Comparison of ENCODE assay signal across 21 cellular contexts in the genomic region with DNA sequence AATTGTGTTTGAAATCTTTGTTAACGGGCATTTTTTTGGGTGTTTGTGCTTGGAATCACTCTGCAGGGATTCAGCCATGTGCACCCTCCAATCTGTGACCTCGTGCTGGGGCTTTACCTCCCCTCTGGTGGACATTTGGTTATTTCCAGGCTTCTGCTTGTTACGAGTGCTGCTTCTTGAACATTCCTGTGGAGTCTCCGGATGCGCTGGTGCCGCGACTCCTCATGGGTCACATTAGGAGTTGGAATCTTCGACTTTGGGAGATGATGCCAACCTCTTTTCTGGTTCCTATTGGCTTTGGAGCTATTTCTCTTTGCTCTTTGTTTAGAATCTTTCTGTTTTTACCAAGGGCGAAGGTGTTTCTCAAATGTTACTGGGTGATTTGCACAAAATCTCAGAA. TPM values are rescaled to one million over a fixed set of nuclear protein-coding genes. Genes with fewer than 3 reads are reported as not detected.
DNase-seq lines count a peak whose midpoint lies in the region; ATAC-seq, FAIRE-seq and TF ChIP-seq lines count a peak whose summit lies in the region.
"Had no signal": no experiment of that assay in that cellular context is flagged by ENCODE, and none has a peak within 500 bp of the region (broad histone marks: within the 10 kb centered on the region; RNA-seq: fewer than 3 reads in every experiment).

No MANE protein-coding gene starts in this region.

- FAIRE-seq in HepG2 (lab: Jason Lieb, UNC), result no peak

- H3K27ac ChIP-seq in HepG2 (ENCODE audit: extremely low read length, insufficient read depth, low read length) (no peak overlapping the region), right lobe of liver (no peak overlapping the region), temporal lobe (ENCODE audit: low read depth, low read length) (peak overlapping the region; percentile 99), gastrocnemius medialis (no peak overlapping the region)
- H3K27ac ChIP-seq: 22Rv1, GM23248, KMS-11, PC-9, RWPE1 had no signal

- peak overlapping the region; percentile 58 for H3K4me3 Mint-ChIP-seq in glutamatergic neuron (ENCODE audit: unreplicated experiment)
- peak overlapping the region; percentile 35 for H3K4me3 Mint-ChIP-seq in neural crest cell
- H3K4me3 Mint-ChIP-seq: CD4-positive, alpha-beta T cell had no signal

- H2AFZ ChIP-seq in HepG2 (ENCODE audit: low read length), result no peak overlapping the region
- H2AFZ ChIP-seq: GM23248, PC-9 had no signal

- no peak for TF ChIP-seq RAD21 in HepG2 (CRISPR knock-in tag; IDR thresholded peaks at IDR 0.05)

- no peak for TF ChIP-seq CTCF in HepG2 (CRISPR knock-in tag; IDR thresholded peaks at IDR 0.05)
- TF ChIP-seq CTCF in right lobe of liver (IDR thresholded peaks at IDR 0.05), result no peak
- TF ChIP-seq CTCF in glutamatergic neuron (IDR thresholded peaks at IDR 0.05; ENCODE audit: partially characterized antibody, unreplicated experiment), result no peak
- no peak for TF ChIP-seq CTCF in neural crest cell (conservative IDR thresholded peaks at IDR 0.05)
- no peak for TF ChIP-seq CTCF in gastrocnemius medialis (IDR thresholded peaks at IDR 0.05 in 4 of 5, conservative IDR thresholded peaks at IDR 0.05 in 1 of 5)

- H3K79me2 ChIP-seq in HepG2 (ENCODE audit: insufficient read depth, low read length), result no peaks in the 10 kb centered on the region

- in situ Hi-C loops in HepG2 (cut with HindIII; ENCODE audit: extremely low pct_ligation_motif_present, low pct_unique_long_range_greater_than_20kb) (no loop called here), gastrocnemius medialis (cut with MboI; ENCODE audit: low sequenced_read_pairs in 4 of 4) (no loop called here)

- H3K9ac ChIP-seq in HepG2 (ENCODE audit: insufficient read depth, low read depth, low read length), result no peak overlapping the region
- H3K9ac ChIP-seq: GM23248, KMS-11 had no signal

- peak overlapping the region; percentile 45; the same call in 1 of the 2 replicates for H3K4me2 ChIP-seq in HepG2 (ENCODE audit: low read depth, low read length)
- H3K4me2 ChIP-seq: KMS-11, PC-9 had no signal

- ATAC-seq in HepG2 (no peak), right lobe of liver (no peak), HG03175 (IDR thresholded peaks at IDR 0.05; ENCODE audit: unreplicated experiment) (no peak), gastrocnemius medialis (no peak)

- no peak for TF ChIP-seq EP300 in HepG2 (IDR thresholded peaks at IDR 0.05; ENCODE audit: low read depth in 2 of 2, low read length in 2 of 2)
- TF ChIP-seq EP300 in HepG2 (CRISPR knock-in tag; IDR thresholded peaks at IDR 0.05; ENCODE audit: borderline replicate concordance), result no peak

- H4K20me1 ChIP-seq in HepG2 (ENCODE audit: insufficient read depth, low read length), result no peaks in the 10 kb centered on the region; the same call in 1 of the 2 replicates

- H3K27me3 Mint-ChIP-seq in glutamatergic neuron (ENCODE audit: unreplicated experiment) (peaks cover 24% of the 10 kb centered on the region), neural crest cell (ENCODE audit: low read depth) (peaks cover 64% of the 10 kb centered on the region)

- no peak for TF ChIP-seq POLR2A in HepG2 (IDR thresholded peaks at IDR 0.05; ENCODE audit: insufficient read depth in 1 of 2, low read depth in 2 of 2, low read length in 2 of 2)
- no peak for TF ChIP-seq POLR2A in right lobe of liver (IDR thresholded peaks at IDR 0.05)
- TF ChIP-seq POLR2A in gastrocnemius medialis (IDR thresholded peaks at IDR 0.05), result no peak

- no peaks in the 10 kb centered on the region for H3K36me3 Mint-ChIP-seq in glutamatergic neuron (ENCODE audit: unreplicated experiment)
- no peaks in the 10 kb centered on the region for H3K36me3 Mint-ChIP-seq in neural crest cell (ENCODE audit: low read depth)

- H3K27me3 ChIP-seq in HepG2 (ENCODE audit: control insufficient read depth in 1 of 2, insufficient read depth in 2 of 2, low read length in 2 of 2) (peaks cover 2 to 45% of the 10 kb centered on the region in 2 experiments), right lobe of liver (no peaks in the 10 kb centered on the region), gastrocnemius medialis (peaks cover 7 to 14% (median 8%) of the 10 kb centered on the region in 3 donors)
- H3K27me3 ChIP-seq: BE2C had no signal

- WGBS in HepG2 (ENCODE audit: low lambda C conversion rate), result 39% methylated on average over 9 of the region's 9 CpGs
- 50% methylated on average over 9 of the region's 9 CpGs for WGBS in right lobe of liver (ENCODE audit: insufficient coverage, low coverage, low lambda C conversion rate, missing lambda C conversion rate)

- intact Hi-C loops in HepG2 (cut with micrococcal nuclease; ENCODE audit: unreplicated experiment), result no loop called here
- intact Hi-C loops in right lobe of liver (cut with DNase I), result no loop called here
- intact Hi-C loops in gastrocnemius medialis (cut with DNase I; ENCODE audit: low total_unique reads), result no loop called here

- H3K36me3 ChIP-seq in HepG2 (replicated peaks in 1 of 2; ENCODE audit: control insufficient read depth in 1 of 2, insufficient read depth in 2 of 2, low read length in 2 of 2) (no peaks in the 10 kb centered on the region), right lobe of liver (no peaks in the 10 kb centered on the region), gastrocnemius medialis (no peaks in the 10 kb centered on the region)
- H3K36me3 ChIP-seq: BE2C had no signal

- peaks cover 16% of the 10 kb centered on the region for H3K9me3 Mint-ChIP-seq in glutamatergic neuron (ENCODE audit: unreplicated experiment)
- H3K9me3 Mint-ChIP-seq in neural crest cell, result peaks cover 4% of the 10 kb centered on the region
- H3K9me3 Mint-ChIP-seq: CD4-positive, alpha-beta T cell had no signal

- POLR2A ChIA-PET in HepG2 (lab: Yijun Ruan, JAX), result no interaction called here

- no TSS peak for BruUV-seq in HepG2 (replicated peaks; lab: Mats Ljungman, UMichigan)

- H3K4me1 Mint-ChIP-seq in glutamatergic neuron (ENCODE audit: low read depth, unreplicated experiment) (peaks cover 27% of the 10 kb centered on the region), neural crest cell (peaks cover 26% of the 10 kb centered on the region)

- CTCF ChIA-PET in HepG2 (lab: Yijun Ruan, JAX; ENCODE audit: low intra/inter-chr PET ratio, low total read pairs), result no interaction called here

- H3K4me3 ChIP-seq in HepG2 (replicated peaks in 1 of 3; ENCODE audit: insufficient read depth in 1 of 3, low read depth in 2 of 3, low read length in 3 of 3), result no peak overlapping the region
- no peak overlapping the region for H3K4me3 ChIP-seq in right lobe of liver
- no peak overlapping the region for H3K4me3 ChIP-seq in gastrocnemius medialis
- H3K4me3 ChIP-seq: GM23248, PC-9 had no signal

- H3K27ac Mint-ChIP-seq in glutamatergic neuron (ENCODE audit: unreplicated experiment) (peak overlapping the region; percentile 70), neural crest cell (ENCODE audit: unreplicated experiment) (no peak overlapping the region)
- H3K27ac Mint-ChIP-seq: CD4-positive, alpha-beta T cell had no signal

- H3K9me3 ChIP-seq in HepG2 (ENCODE audit: low read length) (no peaks in the 10 kb centered on the region), right lobe of liver (no peaks in the 10 kb centered on the region), gastrocnemius medialis (no peaks in the 10 kb centered on the region)
- H3K9me3 ChIP-seq: BE2C had no signal

- H3K4me1 ChIP-seq in HepG2 (ENCODE audit: insufficient read depth, low read length) (peaks cover 46% of the 10 kb centered on the region), right lobe of liver (no peaks in the 10 kb centered on the region), gastrocnemius medialis (no peaks in the 10 kb centered on the region)
- H3K4me1 ChIP-seq: BE2C, Caco-2 had no signal

- DNase-seq in HepG2 (ENCODE audit: low spot score) (no peak), right lobe of liver (no peak), glutamatergic neuron (peak; percentile 9), neural crest cell (ENCODE audit: low read depth, low spot score) (no peak), NAMALWA (ENCODE audit: low spot score) (no peak), gastrocnemius medialis (no peak)
- DNase-seq: Caco-2; CD4-positive, alpha-beta T cell; GDM1; GM23248; HCEC 1CT; MV-4-11; NCI-H524 treated with DMSO at 0.1 percent for 48 hours; PC-9; SIG-M5 had no signal

TF ChIP-seq in HepG2, 621 proteins besides CTCF, POLR2A, EP300 and RAD21 (continues in another document):
- TF ChIP-seq ZNF7 (CRISPR knock-in tag; IDR thresholded peaks at IDR 0.05), result no peak
- no peak for TF ChIP-seq SKI (IDR thresholded peaks at IDR 0.05; ENCODE audit: partially characterized antibody)
- TF ChIP-seq HNRNPH1 (optimal IDR thresholded peaks at IDR 0.05; ENCODE audit: low read depth, low read length), result no peak
- no peak for TF ChIP-seq ZSCAN12 (CRISPR knock-in tag; IDR thresholded peaks at IDR 0.05)

RNA-seq across cellular contexts. Expression of a gene that starts 10.1 kb away (rescaled TPM):
- total RNA-seq in HepG2 (2016; rRNA removed; fragmentation: Illumina TruSeq; extraction: Trizol) (0.38 and 0.84 TPM in 2 replicates), right lobe of liver (under 1 TPM in 3 of 6 experiments, not detected in 3; 0.24 to 0.31 (median 0.25) TPM), glutamatergic neuron (ENCODE audit: unreplicated experiment) (402 TPM), neural crest cell (145 and 155 TPM in 2 replicates), temporal lobe (39.3 TPM), gastrocnemius medialis (1 to 10 TPM in 1 of 4 donors, under 1 TPM in 3; 0.29 to 1.3 (median 0.46) TPM)
- 0.30 and 0.53 TPM in 2 replicates for total RNA-seq in HepG2 (2016; cell fraction: cytosol; rRNA removed; fragmentation: Illumina TruSeq; extraction: Trizol; ENCODE audit: low read depth)
- 0.28 and 0.67 TPM in 2 replicates for total RNA-seq in HepG2 (2016; cell fraction: insoluble cytoplasmic fraction; rRNA removed; fragmentation: Illumina TruSeq; extraction: Trizol)
- total RNA-seq in HepG2 (2016; cell fraction: membrane; rRNA removed; fragmentation: Illumina TruSeq; extraction: Trizol), result 0.65 and 0.72 TPM in 2 replicates
- total RNA-seq in HepG2 (2016; cell fraction: nucleus; rRNA removed; fragmentation: Illumina TruSeq; extraction: Trizol), result 0.25 and 0.85 TPM in 2 replicates
- polyA plus RNA-seq in HepG2 (2011; rRNA removed), result 1.2 and 2.1 TPM in 2 replicates
- polyA plus RNA-seq in HepG2 (2011; cell fraction: cytosol; rRNA removed), result 0.87 and 0.98 TPM in 2 replicates
- 6.5 and 9.7 TPM in 2 replicates for polyA plus RNA-seq in HepG2 (2011; cell fraction: nucleus; rRNA removed)
- polyA plus RNA-seq in HepG2 (2012), result 0.76 and 1.7 TPM in 2 replicates
- polyA plus RNA-seq in HepG2 (2016; cell fraction: cytosol; fragmentation: Illumina TruSeq; extraction: Trizol; ENCODE audit: low read depth), result 0.43 and 0.57 TPM in 2 replicates
- 0.42 and 0.70 TPM in 2 replicates for polyA plus RNA-seq in HepG2 (2016; cell fraction: insoluble cytoplasmic fraction; fragmentation: Illumina TruSeq; extraction: Trizol; ENCODE audit: low read depth)
- 0.53 and 0.62 TPM in 2 replicates for polyA plus RNA-seq in HepG2 (2016; cell fraction: membrane; fragmentation: Illumina TruSeq; extraction: Trizol; ENCODE audit: low read depth)
- 1.1 and 1.7 TPM in 2 replicates for polyA plus RNA-seq in HepG2 (2016; cell fraction: nucleus; fragmentation: Illumina TruSeq; extraction: Trizol; ENCODE audit: insufficient read depth, low read depth)
- polyA minus RNA-seq in HepG2 (2011; rRNA and poly(A)+ RNA removed; ENCODE audit: low replicate concordance), result 0.07 and 2.3 TPM in 2 replicates
- polyA minus RNA-seq in HepG2 (2011; cell fraction: cytosol; rRNA and poly(A)+ RNA removed), result 1.1 and 1.6 TPM in 2 replicates
- 1.2 TPM in 2 replicates for polyA minus RNA-seq in HepG2 (2011; cell fraction: nucleus; rRNA and poly(A)+ RNA removed)
- total RNA-seq: Caco-2 had no signal

Comparison
In these comparisons a context has a peak if more than half of its experiments do, and no peak if none do; other contexts are left out.
1. RNA of a gene that starts 10.1 kb away (total RNA-seq): 402 TPM in glutamatergic neuron (single experiment), 145 to 155 TPM in neural crest cell and 39.3 TPM in temporal lobe (single experiment); 0.25 to 0.85 TPM in HepG2, 0.29 to 1.3 TPM in gastrocnemius medialis and 0.24 to 0.31 TPM in right lobe of liver; every median in the first group is over 10 times any median in the second.